ENCODE assay signal across 24 cellular contexts in the genomic region with DNA sequence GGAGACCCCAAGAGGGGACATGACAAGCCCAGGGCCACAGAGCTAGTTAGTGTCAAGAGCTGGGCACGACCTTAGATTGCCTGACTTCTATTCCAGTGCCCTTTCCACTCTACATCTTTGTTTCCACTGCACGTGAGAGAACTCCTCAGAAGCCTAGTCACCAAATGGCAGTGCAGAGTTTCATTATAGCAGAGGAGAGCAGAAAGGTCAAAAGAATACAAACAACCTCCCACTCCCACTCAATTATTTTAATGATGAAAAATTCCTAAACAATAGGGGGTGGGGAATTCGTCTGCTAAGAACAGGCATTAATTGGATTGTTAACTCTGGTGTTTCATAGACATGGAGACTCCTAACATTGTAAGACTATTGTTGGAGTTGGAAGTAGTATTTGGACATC.
"Had no signal": no experiment of that assay in that cellular context is flagged by ENCODE, and none has a peak within 500 bp of the region (broad histone marks: within the 10 kb centered on the region; RNA-seq: fewer than 3 reads in every experiment).

No MANE protein-coding gene starts in this region.

- ATAC-seq: left cardiac atrium; lower lobe of right lung; naive thymus-derived CD8-positive, alpha-beta T cell; psoas muscle; sciatic nerve; stimulated activated effector memory CD8-positive, alpha-beta T cell treated with anti-CD3 and anti-CD28 coated beads, Interleukin-12 subunit alpha, Interleukin-12 subunit beta, amount 100 ng/mL, for 72 hours; upper lobe of right lung had no signal

- H3K27ac Mint-ChIP-seq: stimulated activated effector memory CD8-positive, alpha-beta T cell treated with anti-CD3 and anti-CD28 coated beads, Interleukin-12 subunit alpha, Interleukin-12 subunit beta, amount 100 ng/mL, for 72 hours; stimulated activated naive CD8-positive, alpha-beta T cell treated with anti-CD3 and anti-CD28 coated beads, Interleukin-15, Interleukin-2, amounts not matched to agents 100 ng/mL and 50 ng/mL, for 24 hours had no signal

- H3K79me2 ChIP-seq: parathyroid adenoma had no signal

- H3K9me3 Mint-ChIP-seq: stimulated activated naive CD8-positive, alpha-beta T cell treated with anti-CD3 and anti-CD28 coated beads, Interleukin-15, Interleukin-2, amounts not matched to agents 100 ng/mL and 50 ng/mL, for 24 hours had no signal

- H3K4me3 ChIP-seq: left lung, lower lobe of right lung, psoas muscle, right atrium auricular region, skin epidermis, suprapubic skin, thoracic aorta, tibial artery, upper lobe of right lung had no signal

- H3K4me3 Mint-ChIP-seq: naive thymus-derived CD8-positive, alpha-beta T cell; stimulated activated effector memory CD8-positive, alpha-beta T cell treated with anti-CD3 and anti-CD28 coated beads, Interleukin-12 subunit alpha, Interleukin-12 subunit beta, amount 100 ng/mL, for 72 hours; stimulated activated naive CD8-positive, alpha-beta T cell treated with anti-CD3 and anti-CD28 coated beads, Interleukin-15, Interleukin-2, amounts not matched to agents 100 ng/mL and 50 ng/mL, for 24 hours had no signal

- H2AFZ ChIP-seq: parathyroid adenoma had no signal

- H3K4me1 Mint-ChIP-seq: naive thymus-derived CD8-positive, alpha-beta T cell; stimulated activated effector memory CD8-positive, alpha-beta T cell treated with anti-CD3 and anti-CD28 coated beads, Interleukin-12 subunit alpha, Interleukin-12 subunit beta, amount 100 ng/mL, for 72 hours had no signal

- H3K4me1 ChIP-seq: left lung, lower lobe of right lung, parathyroid adenoma, psoas muscle, right atrium auricular region, suprapubic skin, tibial artery, upper lobe of right lung had no signal

- H3K27ac ChIP-seq: left lung, lower lobe of right lung, parathyroid adenoma, psoas muscle, right atrium auricular region, skin epidermis, suprapubic skin, thoracic aorta, tibial artery, upper lobe of right lung had no signal

- H3K27me3 ChIP-seq: left lung, right atrium auricular region, suprapubic skin, tibial artery, upper lobe of right lung had no signal

- H3K36me3 Mint-ChIP-seq: naive thymus-derived CD8-positive, alpha-beta T cell; stimulated activated effector memory CD8-positive, alpha-beta T cell treated with anti-CD3 and anti-CD28 coated beads, Interleukin-12 subunit alpha, Interleukin-12 subunit beta, amount 100 ng/mL, for 72 hours had no signal

- DNase-seq: kidney glomerular epithelial cell; left cardiac atrium; left lung; lower lobe of right lung; mammary epithelial cell; mesenchymal stem cell; naive thymus-derived CD8-positive, alpha-beta T cell; nucleus accumbens; psoas muscle; stimulated activated CD4-positive, alpha-beta T cell treated with anti-CD3 and anti-CD28 coated beads, Interleukin-12 subunit alpha, Interleukin-12 subunit beta, amount 100 ng/mL, for 4 hours; stimulated activated CD4-positive, alpha-beta T cell treated with anti-CD3 and anti-CD28 coated beads, Interleukin-15, amount 100 ng/mL, for 24 hours; stimulated activated CD4-positive, alpha-beta T cell treated with anti-CD3 and anti-CD28 coated beads, Interleukin-4, amount 100 ng/mL, for 24 hours; stimulated activated naive CD4-positive, alpha-beta T cell; tibial artery; trophoblast cell; upper lobe of right lung had no signal

- H3K9me3 ChIP-seq: left lung, lower lobe of right lung, psoas muscle, right atrium auricular region, suprapubic skin, thoracic aorta, tibial artery, upper lobe of right lung had no signal

- H3K36me3 ChIP-seq: left lung, lower lobe of right lung, right atrium auricular region, suprapubic skin, thoracic aorta, tibial artery, upper lobe of right lung had no signal
